ENCODE assay signal across 10 cellular contexts in the genomic region with DNA sequence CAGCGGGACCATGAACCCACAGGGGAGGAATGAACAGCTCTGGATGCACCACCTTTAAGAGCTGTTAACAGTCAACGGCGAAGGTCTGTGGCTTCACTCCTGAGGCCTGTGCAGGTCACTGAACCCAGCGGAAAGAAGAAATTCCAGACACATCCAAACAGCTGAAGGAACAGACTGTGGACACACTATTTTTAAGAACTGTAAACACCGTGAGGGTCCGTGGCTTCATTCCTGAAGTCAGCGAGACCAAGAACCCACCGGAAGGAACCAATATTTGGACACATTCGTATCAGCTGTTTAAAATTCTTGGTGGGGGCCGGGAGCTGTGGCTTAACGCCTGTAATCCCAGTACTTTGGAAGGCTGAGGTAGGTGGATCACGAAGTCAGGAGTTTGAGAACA. TPM values are rescaled to one million over a fixed set of nuclear protein-coding genes. Genes with fewer than 3 reads are reported as not detected.
"Had no signal": no experiment of that assay in that cellular context is flagged by ENCODE, and none has a peak within 500 bp of the region (broad histone marks: within the 10 kb centered on the region; RNA-seq: fewer than 3 reads in every experiment).

No MANE protein-coding gene starts in this region.

- ATAC-seq: HCT116 had no signal

- H3K27ac Mint-ChIP-seq: HFFc6 had no signal

- H2AFZ ChIP-seq: GM23248 had no signal

- H3K36me3 ChIP-seq: HAP-1 had no signal

- H3K4me3 ChIP-seq: GM23248, HAP-1, K562 had no signal

- H3K4me3 Mint-ChIP-seq: HFFc6 had no signal

- H3K27ac ChIP-seq: GM23248 had no signal

- H3K9me3 ChIP-seq: HAP-1 had no signal

- H3K4me1 ChIP-seq: HAP-1 had no signal

- H3K9me3 Mint-ChIP-seq: HFFc6 had no signal

- DNase-seq: GM23248, GOT3, H7, HFFc6, IMR-90 had no signal

- H3K9ac ChIP-seq: GM23248 had no signal

RNA-seq across cellular contexts. Expression of a gene that starts 47.8 kb away (rescaled TPM):
- total RNA-seq: GM23248, H4, HFFc6, HT-29, IMR-90 had no signal
